10 cellular contexts compared by ENCODE assay signal in genomic region chr1:151721788-151722510, GRCh38. TPM values are rescaled to one million over a fixed set of nuclear protein-coding genes. Genes with fewer than 3 reads are reported as not detected.
DNase-seq lines count a peak whose midpoint lies in the region; ATAC-seq and TF ChIP-seq lines count a peak whose summit lies in the region.
"Had no signal": no experiment of that assay in that cellular context is flagged by ENCODE, and none has a peak within 500 bp of the region (broad histone marks: within the 10 kb centered on the region; RNA-seq: fewer than 3 reads in every experiment).

No MANE protein-coding gene starts in this region.

- ATAC-seq in GM23338: no peak
- ATAC-seq in T-cell (replicated peaks in 1 of 4): no peak

- no peaks in the 10 kb centered on the region for H3K79me2 ChIP-seq in GM23338 (replicated peaks; ENCODE audit: insufficient read depth)

- no peaks in the 10 kb centered on the region for H3K9me3 Mint-ChIP-seq in GM23338
- no peaks in the 10 kb centered on the region for H3K9me3 Mint-ChIP-seq in T-cell
- H3K9me3 Mint-ChIP-seq in glutamatergic neuron (ENCODE audit: unreplicated experiment): peaks cover 7% of the 10 kb centered on the region

- 0 out of 2 replicates have a peak, but pooled peaks cover 2% of the 10 kb centered on the region for H4K20me1 ChIP-seq in GM23338 (replicated peaks; ENCODE audit: insufficient read depth)

- H3K36me3 ChIP-seq in GM23338 (ENCODE audit: insufficient read depth): no peaks in the 10 kb centered on the region
- H3K36me3 ChIP-seq in skeletal muscle satellite cell (ENCODE audit: insufficient read depth, low read length): no peaks in the 10 kb centered on the region

- H3F3A ChIP-seq in GM23338 (replicated peaks; ENCODE audit: low read depth): no peaks in the 10 kb centered on the region

- POLR2A ChIA-PET in T-cell (lab: Charles Lee): no interaction called here

- no peak overlapping the region for H3K9ac ChIP-seq in skeletal muscle satellite cell (ENCODE audit: low read depth, low read length)

- H3K36me3 Mint-ChIP-seq in GM23338 (ENCODE audit: low read depth): no peaks in the 10 kb centered on the region
- no peaks in the 10 kb centered on the region for H3K36me3 Mint-ChIP-seq in T-cell
- H3K36me3 Mint-ChIP-seq in glutamatergic neuron (ENCODE audit: unreplicated experiment): no peaks in the 10 kb centered on the region

- H3K27ac ChIP-seq in GM23338 (ENCODE audit: low read depth): no peak overlapping the region

- H3K27me3 ChIP-seq in GM23338 (ENCODE audit: insufficient read depth) (peaks cover 62% of the 10 kb centered on the region), skeletal muscle satellite cell (ENCODE audit: control insufficient read depth, insufficient read depth, low read length) (peaks cover 74% of the 10 kb centered on the region)

- peak overlapping the region; percentile 93 for H3K4me2 ChIP-seq in GM23338
- H3K4me2 ChIP-seq in skeletal muscle satellite cell (ENCODE audit: low read length): peak overlapping the region; percentile 88

- H3K27me3 Mint-ChIP-seq in GM23338 (ENCODE audit: insufficient read depth, low read depth, poor library complexity) (peaks cover 40% of the 10 kb centered on the region), T-cell (peaks cover 44 to 69% of the 10 kb centered on the region in 2 donors), glutamatergic neuron (ENCODE audit: unreplicated experiment) (peaks cover 24% of the 10 kb centered on the region)

- H3K4me1 ChIP-seq in GM23338 (ENCODE audit: insufficient read depth) (peaks cover 19% of the 10 kb centered on the region), skeletal muscle satellite cell (ENCODE audit: control insufficient read depth, insufficient read depth, low read length) (peaks cover 12% of the 10 kb centered on the region)

- peak overlapping the region; percentile 87 for H3K4me3 ChIP-seq in GM23338
- H3K4me3 ChIP-seq in skeletal muscle satellite cell (ENCODE audit: low read length): peak overlapping the region; percentile 72

- TF ChIP-seq CTCF in GM23338 (conservative IDR thresholded peaks at IDR 0.05; ENCODE audit: low read depth in 2 of 2) (no peak), glutamatergic neuron (IDR thresholded peaks at IDR 0.05; ENCODE audit: partially characterized antibody, unreplicated experiment) (no peak), GM10266 (IDR thresholded peaks at IDR 0.05; ENCODE audit: control insufficient read depth, insufficient read depth, low read depth, missing control alignments) (no peak)

- DNase-seq in GM23338 (ENCODE audit: low spot score): peak; percentile 55
- no peak for DNase-seq in T-cell
- DNase-seq in glutamatergic neuron: no peak
- no peak for DNase-seq in GM10266 (ENCODE audit: extremely low spot score)
- DNase-seq in HCEC 1CT: no peak
- no peak for DNase-seq in NCI-H510A treated with DMSO at 0.1 percent for 48 hours (lab: John Stamatoyannopoulos, UW)
- no peak for DNase-seq in amniotic stem cell (lab: John Stamatoyannopoulos, UW)
- DNase-seq: NCI-H2081 treated with DMSO at 0.1 percent for 48 hours had no signal

- no peaks in the 10 kb centered on the region for H3K9me3 ChIP-seq in skeletal muscle satellite cell (replicated peaks; ENCODE audit: low read length)

- CTCF ChIA-PET in T-cell (lab: Charles Lee): interaction anchor here in 1 of 2 donors (0.5 to 0.6 kb wide), 2 partner anchors 16 to 127 kb away, joined by 3 to 4 read pairs; no protein-coding TSS in a partner anchor

- H3K9me2 ChIP-seq in GM23338 (ENCODE audit: insufficient read depth): no peaks in the 10 kb centered on the region

- peak overlapping the region; percentile 91 for H2AFZ ChIP-seq in GM23338

- no peak overlapping the region for H3K27ac Mint-ChIP-seq in GM23338
- no peak overlapping the region for H3K27ac Mint-ChIP-seq in T-cell
- H3K27ac Mint-ChIP-seq in glutamatergic neuron (ENCODE audit: unreplicated experiment): no peak overlapping the region

- peaks cover 25% of the 10 kb centered on the region for H3K4me1 Mint-ChIP-seq in GM23338
- peaks cover 28 to 39% (median 29%) of the 10 kb centered on the region in 3 donors for H3K4me1 Mint-ChIP-seq in T-cell
- peaks cover 29% of the 10 kb centered on the region for H3K4me1 Mint-ChIP-seq in glutamatergic neuron (ENCODE audit: low read depth, unreplicated experiment)

- H3K4me3 Mint-ChIP-seq in GM23338: peak overlapping the region; percentile 78
- H3K4me3 Mint-ChIP-seq in T-cell: peak overlapping the region; percentile 74 to 84 (median 75)
- H3K4me3 Mint-ChIP-seq in glutamatergic neuron (ENCODE audit: unreplicated experiment): peak overlapping the region; percentile 84

TF ChIP-seq in GM23338, 12 proteins besides CTCF, POLR2A, EP300 and RAD21:
- peak; percentile 30 for TF ChIP-seq EZH2 (IDR thresholded peaks at IDR 0.05; ENCODE audit: low read depth, unreplicated experiment)
- TF ChIP-seq ZNF462 (CRISPR knock-in tag; IDR thresholded peaks at IDR 0.05): no peak

RNA-seq across cellular contexts. Expression of gene RIIAD1, which starts 0.6 kb away (rescaled TPM):
- not detected in 2 replicates for total RNA-seq in GM23338 (2014; rRNA removed; shearing (Covaris generic))
- polyA plus RNA-seq in GM23338 (2016; fragmentation: Nextera tagmentation; extraction: Ambion mirVana): not detected in 2 replicates
- total RNA-seq in T-cell: not detected
- 3.8 TPM for total RNA-seq in glutamatergic neuron (ENCODE audit: unreplicated experiment)
- total RNA-seq in skeletal muscle satellite cell (2012; rRNA removed): not detected in 2 replicates
- polyA plus RNA-seq: adipose tissue had no signal

RNA-seq across cellular contexts. Expression of gene CELF3, which starts 5.3 kb away (rescaled TPM):
- total RNA-seq in GM23338 (2014; rRNA removed; shearing (Covaris generic)): 0.31 and 0.39 TPM in 2 replicates
- polyA plus RNA-seq in GM23338 (2016; fragmentation: Nextera tagmentation; extraction: Ambion mirVana): 0.16 and 0.58 TPM in 2 replicates
- total RNA-seq in T-cell: not detected
- total RNA-seq in glutamatergic neuron (ENCODE audit: unreplicated experiment): 274 TPM
- total RNA-seq in skeletal muscle satellite cell (2012; rRNA removed): not detected in 2 replicates

RNA-seq across cellular contexts. Expression of gene MRPL9, which starts 41.3 kb away (rescaled TPM):
- total RNA-seq in GM23338 (2014; rRNA removed; shearing (Covaris generic)): 88.5 and 89.0 TPM in 2 replicates
- 126 TPM in 2 replicates for polyA plus RNA-seq in GM23338 (2016; fragmentation: Nextera tagmentation; extraction: Ambion mirVana)
- total RNA-seq in T-cell: 100 to 1,000 TPM in 2 of 5 donors, 10 to 100 TPM in 3; 72.0 to 131 (median 88.7) TPM
- total RNA-seq in glutamatergic neuron (ENCODE audit: unreplicated experiment): 75.0 TPM
- total RNA-seq in skeletal muscle satellite cell (2012; rRNA removed): 85.0 and 104 TPM in 2 replicates

Comparison
In these comparisons a context has a peak if more than half of its experiments do, and no peak if none do; other contexts are left out.
1. RNA of gene CELF3, which starts 5.3 kb away (total RNA-seq): 274 TPM in glutamatergic neuron (single experiment); 0.31 to 0.39 TPM in GM23338 and not detected in T-cell; every median in the first group is over 100 times any median in the second.
2. Peak in every context shown above with its lines, with median percentiles within 50 percentile points of each other: H3K4me3 Mint-ChIP-seq.